12 cellular contexts compared by ENCODE assay signal in the genomic region with DNA sequence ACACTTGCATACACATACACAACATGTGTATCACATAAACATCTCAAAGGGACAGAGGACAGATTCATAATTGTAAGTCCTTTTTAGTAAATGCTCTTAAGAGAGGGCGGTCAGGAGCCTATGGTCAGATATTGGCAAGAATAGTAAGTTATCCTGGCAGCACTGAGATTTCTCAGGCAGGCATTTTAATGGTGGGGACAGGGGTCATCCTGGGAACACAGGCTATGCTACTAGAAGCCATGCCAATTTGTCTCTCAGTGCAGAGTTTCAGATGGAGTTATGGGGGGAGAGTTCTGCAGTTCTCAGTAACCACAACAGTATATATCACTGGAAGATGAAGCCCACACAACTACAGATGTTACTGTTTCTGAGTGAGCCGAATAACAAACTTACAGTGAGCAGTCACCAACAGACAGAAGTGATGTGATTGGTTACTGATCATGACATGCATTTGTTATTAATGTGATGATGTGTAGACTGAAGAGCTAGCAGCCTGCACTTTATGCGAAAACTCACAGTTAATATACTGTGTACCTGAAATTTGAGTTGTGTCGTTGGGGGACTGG. TPM values are rescaled to one million over a fixed set of nuclear protein-coding genes. Genes with fewer than 3 reads are reported as not detected.
DNase-seq lines count a peak whose midpoint lies in the region; ATAC-seq and TF ChIP-seq lines count a peak whose summit lies in the region.
"Had no signal": no experiment of that assay in that cellular context is flagged by ENCODE, and none has a peak within 500 bp of the region (broad histone marks: within the 10 kb centered on the region; RNA-seq: fewer than 3 reads in every experiment).

No MANE protein-coding gene starts in this region.

- no peaks in the 10 kb centered on the region for H3K27me3 Mint-ChIP-seq in activated CD4-positive, alpha-beta T cell treated with anti-CD3 and anti-CD28 coated beads, Interleukin-2, amount 10 ng/mL, durations not matched to agents 24 days and 14 days

- H3K9me3 Mint-ChIP-seq in activated CD4-positive, alpha-beta T cell treated with anti-CD3 and anti-CD28 coated beads, Interleukin-2, amount 10 ng/mL, durations not matched to agents 24 days and 14 days = no peaks in the 10 kb centered on the region
- H3K9me3 Mint-ChIP-seq in activated naive CD4-positive, alpha-beta T cell treated with anti-CD3 and anti-CD28 coated beads, Interleukin-2, amount 50 U/mL, for 72 hours = no peaks in the 10 kb centered on the region

- peak overlapping the region; percentile 47 for H3K4me3 Mint-ChIP-seq in activated CD4-positive, alpha-beta T cell treated with anti-CD3 and anti-CD28 coated beads, Interleukin-2, amount 10 ng/mL, durations not matched to agents 24 days and 14 days

- no peak for DNase-seq in activated CD4-positive, alpha-beta T cell treated with anti-CD3 and anti-CD28 coated beads, Interleukin-2, amount 10 ng/mL, durations not matched to agents 24 days and 14 days
- DNase-seq in activated CD4-positive, alpha-beta T cell treated with anti-CD3 and anti-CD28 coated beads, Interleukin-2, amount 50 U/mL, for 4 hours = no peak
- DNase-seq in activated naive CD4-positive, alpha-beta T cell treated with anti-CD3 and anti-CD28 coated beads, Interleukin-2, amount 50 U/mL, for 72 hours (ENCODE audit: low spot score in 2 of 2) = no peak
- DNase-seq in spleen (peak; percentile 2), ureter (ENCODE audit: low spot score) (no peak), brain microvascular endothelial cell (no peak), germinal center (ENCODE audit: low spot score) (no peak)
- DNase-seq: SHP77 treated with DMSO at 0.1 percent for 48 hours had no signal

- TF ChIP-seq CTCF in spleen (IDR thresholded peaks at IDR 0.05 in 8 of 11, conservative IDR thresholded peaks at IDR 0.05 in 3 of 11) = no peak
- no peak for TF ChIP-seq CTCF in brain microvascular endothelial cell (IDR thresholded peaks at IDR 0.05; ENCODE audit: low read depth, low read length, missing control alignments)

- H3K27me3 ChIP-seq in spleen (replicated peaks in 1 of 7) (no peaks in the 10 kb centered on the region), brain microvascular endothelial cell (replicated peaks) (no peaks in the 10 kb centered on the region)
- H3K27me3 ChIP-seq: vagina had no signal

- peaks cover 40% of the 10 kb centered on the region for H3K4me1 Mint-ChIP-seq in activated CD4-positive, alpha-beta T cell treated with anti-CD3 and anti-CD28 coated beads, Interleukin-2, amount 10 ng/mL, durations not matched to agents 24 days and 14 days

- peak overlapping the region; percentile 85 for H3K27ac Mint-ChIP-seq in activated CD4-positive, alpha-beta T cell treated with anti-CD3 and anti-CD28 coated beads, Interleukin-2, amount 10 ng/mL, durations not matched to agents 24 days and 14 days
- peak overlapping the region; percentile 93 to 98 for H3K27ac Mint-ChIP-seq in activated naive CD4-positive, alpha-beta T cell treated with anti-CD3 and anti-CD28 coated beads, Interleukin-2, amount 50 U/mL, for 72 hours

- H3K27ac ChIP-seq in spleen = peak overlapping the region; percentile 72 to 98 (median 91)
- H3K27ac ChIP-seq in brain microvascular endothelial cell = no peak overlapping the region
- H3K27ac ChIP-seq: KMS-11 had no signal

- peaks cover 6% of the 10 kb centered on the region for H3K36me3 Mint-ChIP-seq in activated CD4-positive, alpha-beta T cell treated with anti-CD3 and anti-CD28 coated beads, Interleukin-2, amount 10 ng/mL, durations not matched to agents 24 days and 14 days (ENCODE audit: low read depth)
- H3K36me3 Mint-ChIP-seq in activated naive CD4-positive, alpha-beta T cell treated with anti-CD3 and anti-CD28 coated beads, Interleukin-2, amount 50 U/mL, for 72 hours = peaks cover 10 to 16% of the 10 kb centered on the region in 2 donors

- no peaks in the 10 kb centered on the region for H3K9me3 ChIP-seq in spleen
- H3K9me3 ChIP-seq: A549, vagina had no signal

- H3K4me3 ChIP-seq in spleen (no peak overlapping the region), brain microvascular endothelial cell (ENCODE audit: low read depth, low read length) (no peak overlapping the region)
- H3K4me3 ChIP-seq: vagina had no signal

- H3K4me1 ChIP-seq in spleen = peaks cover 40 to 78% (median 54%) of the 10 kb centered on the region in 6 donors

- no peak for TF ChIP-seq POLR2A in spleen (IDR thresholded peaks at IDR 0.05)

- in situ Hi-C loops in brain microvascular endothelial cell (cut with HindIII; ENCODE audit: low pct_ligation_motif_present, low sequenced_read_pairs) = no loop called here

- ATAC-seq in HG03060 (IDR thresholded peaks at IDR 0.05; ENCODE audit: low read depth, unreplicated experiment) = peak; percentile 24
- peak; percentile 6 to 56 for ATAC-seq in activated naive CD4-positive, alpha-beta T cell treated with anti-CD3 and anti-CD28 coated beads, Interleukin-2, amount 50 U/mL, for 72 hours
- ATAC-seq: A549 had no signal

- H3K36me3 ChIP-seq in spleen = no peaks in the 10 kb centered on the region
- no peaks in the 10 kb centered on the region for H3K36me3 ChIP-seq in brain microvascular endothelial cell (replicated peaks)
- H3K36me3 ChIP-seq: vagina had no signal

- 56 to 76% (median 67%) methylated on average over 4 of the region's 4 CpGs for WGBS in spleen, 5 donors

- intact Hi-C loops in activated CD4-positive, alpha-beta T cell treated with anti-CD3 and anti-CD28 coated beads, Interleukin-2, amount 10 ng/mL, durations not matched to agents 24 days and 14 days (cut with micrococcal nuclease) = no loop called here
- intact Hi-C loops in spleen (cut with DNase I; ENCODE audit: low total_unique reads) = no loop called here

RNA-seq across cellular contexts. Expression of a gene that starts 16.4 kb away (rescaled TPM):
- total RNA-seq in activated CD4-positive, alpha-beta T cell treated with anti-CD3 and anti-CD28 coated beads, Interleukin-2, amount 10 ng/mL, durations not matched to agents 24 days and 14 days = 1.5 and 1.6 TPM in 2 replicates
- 1 to 10 TPM; 2.7 to 4.1 TPM for total RNA-seq in activated naive CD4-positive, alpha-beta T cell treated with anti-CD3 and anti-CD28 coated beads, Interleukin-2, amount 50 U/mL, for 72 hours
- 10 to 100 TPM in 2 of 7 donors, 1 to 10 TPM in 5; 5.8 to 12.1 (median 7.9) TPM for total RNA-seq in spleen
- 1 to 10 TPM; 4.9 to 9.6 (median 7.0) TPM for polyA plus RNA-seq in spleen
- 9.6 TPM for total RNA-seq in ureter

RNA-seq across cellular contexts. Expression of a gene that starts 44.4 kb away (rescaled TPM):
- total RNA-seq in activated CD4-positive, alpha-beta T cell treated with anti-CD3 and anti-CD28 coated beads, Interleukin-2, amount 10 ng/mL, durations not matched to agents 24 days and 14 days = 513 and 516 TPM in 2 replicates
- 100 to 1,000 TPM; 410 to 434 TPM for total RNA-seq in activated naive CD4-positive, alpha-beta T cell treated with anti-CD3 and anti-CD28 coated beads, Interleukin-2, amount 50 U/mL, for 72 hours
- total RNA-seq in spleen (100 to 1,000 TPM; 159 to 253 (median 206) TPM), ureter (307 TPM)
- 100 to 1,000 TPM in 2 of 3 donors, 10 to 100 TPM in 1; 82.8 to 141 (median 116) TPM for polyA plus RNA-seq in spleen
